In genomic region chr19:35742121-35742724, GRCh38 we compare ENCODE assay signal across 9 cellular contexts. TPM values are rescaled to one million over a fixed set of nuclear protein-coding genes. Genes with fewer than 3 reads are reported as not detected.
DNase-seq lines count a peak whose midpoint lies in the region; ATAC-seq and FAIRE-seq lines count a peak whose summit lies in the region.
"Had no signal": no experiment of that assay in that cellular context is flagged by ENCODE, and none has a peak within 500 bp of the region (broad histone marks: within the 10 kb centered on the region; RNA-seq: fewer than 3 reads in every experiment).

TSS of gene IGFLR1 (minus strand) at chr19:35742452. CDS start at chr19:35741180, 1,272 bp downstream.

- no peaks in the 10 kb centered on the region for H3K9me3 Mint-ChIP-seq in activated naive CD4-positive, alpha-beta T cell treated with anti-CD3 and anti-CD28 coated beads for 36 hours

- CTCF ChIA-PET in activated naive CD4-positive, alpha-beta T cell treated with anti-CD3 and anti-CD28 coated beads for 36 hours (lab: Charles Lee): interaction anchor here (1.1 kb wide), 1 partner anchor 15 kb away, joined by 4 read pairs; the partner anchor contains the start of gene PROSER3

- H3K9me3 ChIP-seq in mononuclear cell (ENCODE audit: low read depth, low read length): no peaks in the 10 kb centered on the region

- no peaks in the 10 kb centered on the region for H3K27me3 ChIP-seq in mononuclear cell (ENCODE audit: insufficient read depth, low read length)

- H3K36me3 Mint-ChIP-seq in activated naive CD4-positive, alpha-beta T cell treated with anti-CD3 and anti-CD28 coated beads for 36 hours (ENCODE audit: low read depth): peaks cover 24% of the 10 kb centered on the region

- peak; percentile 3 for ATAC-seq in stimulated activated naive CD8-positive, alpha-beta T cell treated with anti-CD3 and anti-CD28 coated beads, Interleukin-15, Interleukin-2, amounts not matched to agents 100 U/mL and 50 U/mL, for 24 hours
- no peak for ATAC-seq in GM21825 (IDR thresholded peaks at IDR 0.05; ENCODE audit: unreplicated experiment)
- no peak for ATAC-seq in HG03432 (IDR thresholded peaks at IDR 0.05; ENCODE audit: unreplicated experiment)

- H3K27ac Mint-ChIP-seq in activated naive CD4-positive, alpha-beta T cell treated with anti-CD3 and anti-CD28 coated beads for 36 hours: peak within 1 kb of the TSS; percentile 99

- peaks cover 48% of the 10 kb centered on the region for H3K4me1 Mint-ChIP-seq in activated naive CD4-positive, alpha-beta T cell treated with anti-CD3 and anti-CD28 coated beads for 36 hours (ENCODE audit: low read depth)

- DNase-seq in RPMI8226: peak; percentile 66
- peak; percentile 93 for DNase-seq in activated naive CD4-positive, alpha-beta T cell treated with anti-CD3 and anti-CD28 coated beads for 36 hours
- peak; percentile 86 for DNase-seq in stimulated activated naive CD8-positive, alpha-beta T cell treated with anti-CD3 and anti-CD28 coated beads, Interleukin-15, Interleukin-2, amounts not matched to agents 100 U/mL and 50 U/mL, for 24 hours
- no peak for DNase-seq in frontal cortex (ENCODE audit: low spot score in 2 of 2)

- no peak for FAIRE-seq in frontal cortex (lab: Jason Lieb, UNC)
- FAIRE-seq: islet of Langerhans had no signal

- intact Hi-C loops in activated naive CD4-positive, alpha-beta T cell treated with anti-CD3 and anti-CD28 coated beads for 36 hours (cut with micrococcal nuclease): loop anchor here (10.0 kb wide), 1 partner anchor 403 kb away; the partner anchor contains the start of gene CAPNS1

- H3K4me3 ChIP-seq in GM08714 (ENCODE audit: low read length): peak within 1 kb of the TSS; percentile 56
- peak within 1 kb of the TSS; percentile 70 for H3K4me3 ChIP-seq in mononuclear cell (ENCODE audit: low read length)

- H3K4me1 ChIP-seq in mononuclear cell (ENCODE audit: insufficient read depth, low read length): peaks cover 67% of the 10 kb centered on the region

- H3K27me3 Mint-ChIP-seq in activated naive CD4-positive, alpha-beta T cell treated with anti-CD3 and anti-CD28 coated beads for 36 hours (ENCODE audit: low read depth): no peaks in the 10 kb centered on the region

- peak within 1 kb of the TSS; percentile 89 for H3K4me3 Mint-ChIP-seq in activated naive CD4-positive, alpha-beta T cell treated with anti-CD3 and anti-CD28 coated beads for 36 hours

RNA-seq across cellular contexts. Expression of gene IGFLR1, which starts in this region (rescaled TPM):
- 10 to 100 TPM; 51.0 to 52.8 TPM for total RNA-seq in activated naive CD4-positive, alpha-beta T cell treated with anti-CD3 and anti-CD28 coated beads for 36 hours
- total RNA-seq in mononuclear cell (8.7 TPM), frontal cortex (2.9 TPM)

Comparison
In these comparisons a context has a peak if more than half of its experiments do, and no peak if none do; other contexts are left out.
1. DNase-seq: peak in RPMI8226 (single experiment), activated naive CD4-positive, alpha-beta T cell treated with anti-CD3 and anti-CD28 coated beads for 36 hours (single experiment) and stimulated activated naive CD8-positive, alpha-beta T cell treated with anti-CD3 and anti-CD28 coated beads, Interleukin-15, Interleukin-2, amounts not matched to agents 100 U/mL and 50 U/mL, for 24 hours (single experiment); none in frontal cortex (0 of 2).